ENCODE assay signal across 19 cellular contexts in genomic region chr9:78745996-78746395, GRCh38.
DNase-seq lines count a peak whose midpoint lies in the region; ATAC-seq, FAIRE-seq and TF ChIP-seq lines count a peak whose summit lies in the region.
"Had no signal": no experiment of that assay in that cellular context is flagged by ENCODE, and none has a peak within 500 bp of the region (broad histone marks: within the 10 kb centered on the region; RNA-seq: fewer than 3 reads in every experiment).

No MANE protein-coding gene starts in this region.

- DNase-seq in H54 (ENCODE audit: insufficient read length, low spot score) (no peak), NCI-H1417 treated with DMSO at 0.1 percent for 48 hours (lab: John Stamatoyannopoulos, UW) (peak; percentile 76), NCI-H510A (lab: John Stamatoyannopoulos, UW) (peak; percentile 7), fibroblast of villous mesenchyme (ENCODE audit: low read depth) (peak; percentile 49), ACHN (no peak), mucosa of descending colon (no peak)
- no peak for DNase-seq in stimulated activated CD4-positive, alpha-beta T cell treated with anti-CD3 and anti-CD28 coated beads, Interleukin-2, amount 100 ng/mL, for 24 hours
- DNase-seq: activated CD4-positive, alpha-beta T cell treated with anti-CD3 and anti-CD28 coated beads, Interleukin-2, amount 50 U/mL, for 4 hours; activated effector memory CD4-positive, alpha-beta T cell treated with Interleukin-2 at 50 U/mL for 16 hours; body of pancreas; CD4-positive, CD25-positive, alpha-beta regulatory T cell; H7; Kasumi-1; NCI-H1694; T-helper 2 cell; upper lobe of left lung had no signal

- TF ChIP-seq POLR2A in H54 (IDR thresholded peaks at IDR 0.05; ENCODE audit: low read depth, low read length) = no peak

- H3K36me3 ChIP-seq in mucosa of descending colon (ENCODE audit: low read depth) = no peaks in the 10 kb centered on the region
- H3K36me3 ChIP-seq: neutrophil, upper lobe of left lung had no signal

- TF ChIP-seq CTCF in fibroblast of villous mesenchyme (IDR thresholded peaks at IDR 0.05; ENCODE audit: insufficient read depth, low read depth, low read length) = no peak
- TF ChIP-seq CTCF in mucosa of descending colon (IDR thresholded peaks at IDR 0.05) = no peak

- intact Hi-C loops in mucosa of descending colon (cut with DNase I, micrococcal nuclease) = no loop called here

- H3K4me3 ChIP-seq in fibroblast of villous mesenchyme (ENCODE audit: low read depth, low read length) (no peak overlapping the region), mucosa of descending colon (no peak overlapping the region)
- H3K4me3 ChIP-seq: body of pancreas, GM12878, upper lobe of left lung had no signal

- in situ Hi-C loops in ACHN (cut with HindIII; ENCODE audit: low pct_ligation_motif_present, low pct_unique_long_range_greater_than_20kb, low sequenced_read_pairs) = no loop called here

- no peaks in the 10 kb centered on the region for H3K4me1 ChIP-seq in mucosa of descending colon (ENCODE audit: low read depth)
- H3K4me1 ChIP-seq: body of pancreas, upper lobe of left lung had no signal

- H3K9me3 ChIP-seq in mucosa of descending colon = peaks cover 3% of the 10 kb centered on the region
- H3K9me3 ChIP-seq: body of pancreas, neutrophil, upper lobe of left lung had no signal

- FAIRE-seq in H54 (lab: Jason Lieb, UNC) = peak; percentile 64
- FAIRE-seq: GM12878 had no signal

- ATAC-seq in mucosa of descending colon (no peak), GM21515 (IDR thresholded peaks at IDR 0.05; ENCODE audit: unreplicated experiment) (no peak)
- ATAC-seq: body of pancreas, GM12878 had no signal

Comparison
In these comparisons a context has a peak if more than half of its experiments do, and no peak if none do; other contexts are left out.
1. DNase-seq: peak in NCI-H1417 treated with DMSO at 0.1 percent for 48 hours (single experiment), NCI-H510A (single experiment) and fibroblast of villous mesenchyme (single experiment); none in H54 (single experiment), ACHN (single experiment), mucosa of descending colon (0 of 3) and stimulated activated CD4-positive, alpha-beta T cell treated with anti-CD3 and anti-CD28 coated beads, Interleukin-2, amount 100 ng/mL, for 24 hours (0 of 2).